8 cellular contexts compared by ENCODE assay signal in the genomic region with DNA sequence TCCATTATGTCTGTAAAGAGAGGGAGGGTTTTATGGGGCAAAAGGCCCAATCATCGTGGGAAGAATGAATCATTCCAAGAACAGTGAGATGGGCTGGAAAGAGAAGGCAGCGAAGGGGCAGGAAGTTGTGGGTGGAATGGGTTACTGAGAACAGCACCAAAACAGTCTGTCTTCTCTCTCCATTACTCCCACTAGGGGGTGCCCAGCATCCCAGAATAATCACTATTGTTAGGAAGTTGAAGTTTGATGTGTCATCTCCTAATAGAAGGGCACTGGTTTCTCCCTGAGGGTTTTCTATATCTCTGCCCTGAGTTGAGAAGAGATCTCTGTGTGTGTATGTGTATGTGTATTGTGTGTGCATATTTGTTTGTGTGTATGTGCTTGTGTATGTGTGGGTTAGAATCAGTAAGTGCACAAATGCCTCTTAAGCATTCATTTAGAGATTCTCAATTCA.
A peak's percentile ranks its signal among the peaks of the same experiment; 100 is the strongest.
DNase-seq lines count a peak whose midpoint lies in the region; ATAC-seq, FAIRE-seq and TF ChIP-seq lines count a peak whose summit lies in the region.

No MANE protein-coding gene starts in this region.

- H3K36me3 Mint-ChIP-seq in naive thymus-derived CD8-positive, alpha-beta T cell = peaks cover 0 to 6% (median 0%) of the 10 kb centered on the region in 3 donors

- H3K4me1 Mint-ChIP-seq in naive thymus-derived CD8-positive, alpha-beta T cell = peaks cover 2 to 13% (median 8%) of the 10 kb centered on the region in 4 donors

- no peaks in the 10 kb centered on the region for H3K27me3 ChIP-seq in ascending aorta

- POLR2A ChIA-PET in naive thymus-derived CD8-positive, alpha-beta T cell (lab: Charles Lee) = no interaction called here

- no peaks in the 10 kb centered on the region for H3K9me3 Mint-ChIP-seq in naive thymus-derived CD8-positive, alpha-beta T cell

- H3K27ac Mint-ChIP-seq in naive thymus-derived CD8-positive, alpha-beta T cell = no peak overlapping the region

- peak; percentile 52 to 61 (median 60) for TF ChIP-seq CTCF in ascending aorta (IDR thresholded peaks at IDR 0.05)

- H3K4me3 Mint-ChIP-seq in naive thymus-derived CD8-positive, alpha-beta T cell = no peak overlapping the region

- peak overlapping the region; percentile 43 to 69 for H3K27ac ChIP-seq in ascending aorta

- H3K9me3 ChIP-seq in ascending aorta = no peaks in the 10 kb centered on the region

- no peak overlapping the region for H3K4me3 ChIP-seq in ascending aorta

- no peaks in the 10 kb centered on the region for H3K36me3 ChIP-seq in ascending aorta

- peaks cover 12 to 37% of the 10 kb centered on the region in 2 donors for H3K4me1 ChIP-seq in ascending aorta

- DNase-seq in DMS53 treated with DMSO at 0.1 percent for 48 hours (lab: John Stamatoyannopoulos, UW; ENCODE audit: unreplicated experiment) (peak; percentile 30), RCC 7860 (ENCODE audit: low spot score) (peak; percentile 91), ascending aorta (ENCODE audit: low spot score in 2 of 2) (peak in 1 of 2 donors; percentile 91), inferior parietal cortex (ENCODE audit: extremely low spot score) (peak; percentile 83)
- DNase-seq in stimulated activated CD4-positive, alpha-beta T cell treated with anti-CD3 and anti-CD28 coated beads, Interleukin-1b, Interleukin-23, amount 100 ng/mL, for 4 hours (ENCODE audit: low read depth in 2 of 2) = peak; percentile 21 to 39
- DNase-seq in naive thymus-derived CD8-positive, alpha-beta T cell = no peak

- intact Hi-C loops in ascending aorta (cut with DNase I) = loop anchor here (1.0 to 5.0 kb wide), 3 partner anchors 54 to 184 kb away; partner anchors contain the start of gene MAP4K3

- FAIRE-seq in RCC 7860 (lab: Jason Lieb, UNC) = peak; percentile 94

- no peaks in the 10 kb centered on the region for H3K27me3 Mint-ChIP-seq in naive thymus-derived CD8-positive, alpha-beta T cell

- ATAC-seq in GM19395 (IDR thresholded peaks at IDR 0.05; ENCODE audit: unreplicated experiment) (peak; percentile 92), HG03442 (IDR thresholded peaks at IDR 0.05; ENCODE audit: unreplicated experiment) (peak; percentile 94)
- ATAC-seq in naive thymus-derived CD8-positive, alpha-beta T cell = no peak

Comparison
In these comparisons a context has a peak if more than half of its experiments do, and no peak if none do; other contexts are left out.
1. DNase-seq: peak in DMS53 treated with DMSO at 0.1 percent for 48 hours (single experiment), RCC 7860 (single experiment), inferior parietal cortex (single experiment) and stimulated activated CD4-positive, alpha-beta T cell treated with anti-CD3 and anti-CD28 coated beads, Interleukin-1b, Interleukin-23, amount 100 ng/mL, for 4 hours (2 of 2); none in naive thymus-derived CD8-positive, alpha-beta T cell (0 of 10).
2. ATAC-seq: peak in GM19395 (single experiment) and HG03442 (single experiment); none in naive thymus-derived CD8-positive, alpha-beta T cell (0 of 2).